1 cellular context compared by ENCODE assay signal in genomic region chr9:91422832-91423711, GRCh38.
A peak's percentile ranks its signal among the peaks of the same experiment; 100 is the strongest.
TF ChIP-seq lines count a peak whose summit lies in the region.

No MANE protein-coding gene starts in this region.

TF ChIP-seq in HEK293, 187 proteins besides CTCF, POLR2A, EP300 and RAD21 (continued from another document and continues in another):
- TF ChIP-seq TSHZ1 (tag by site-specific recombination; IDR thresholded peaks at IDR 0.05; ENCODE audit: borderline replicate concordance) (no peak), KLF9 (tag by site-specific recombination; IDR thresholded peaks at IDR 0.05; ENCODE audit: low read depth) (no peak), MEIS1 (CRISPR knock-in tag; IDR thresholded peaks at IDR 0.05; ENCODE audit: borderline replicate concordance) (no peak), ZNF341 (tag by site-specific recombination; IDR thresholded peaks at IDR 0.05; ENCODE audit: low read depth) (peak; percentile 97), ZXDB (tag by site-specific recombination; IDR thresholded peaks at IDR 0.05) (peak; percentile 15; the same call in 1 of the 2 replicates), ZNF645 (tag by site-specific recombination; IDR thresholded peaks at IDR 0.05) (no peak), ZNF585B (tag by site-specific recombination; IDR thresholded peaks at IDR 0.05) (no peak), ZNF658 (tag by site-specific recombination; IDR thresholded peaks at IDR 0.05) (no peak), ZIC2 (tag by site-specific recombination; IDR thresholded peaks at IDR 0.05) (no peak), KLF1 (tag by site-specific recombination; IDR thresholded peaks at IDR 0.05) (no peak), ZNF211 (tag by site-specific recombination; IDR thresholded peaks at IDR 0.05; ENCODE audit: low read depth) (no peak), ZFHX2 (tag by site-specific recombination; conservative IDR thresholded peaks at IDR 0.05) (peak; percentile 52; the same call in 1 of the 2 replicates), ZNF366 (tag by site-specific recombination; conservative IDR thresholded peaks at IDR 0.05) (0 out of 2 replicates have a peak, but pooled peaks have one; percentile 14), ZNF670 (tag by site-specific recombination; IDR thresholded peaks at IDR 0.05; ENCODE audit: low read depth) (no peak), ZNF843 (tag by site-specific recombination; IDR thresholded peaks at IDR 0.05) (no peak), ZNF37A (tag by site-specific recombination; IDR thresholded peaks at IDR 0.05) (no peak), ZNF184 (tag by site-specific recombination; IDR thresholded peaks at IDR 0.05) (no peak), ZNF514 (tag by site-specific recombination; IDR thresholded peaks at IDR 0.05) (no peak), HOXD13 (CRISPR knock-in tag; IDR thresholded peaks at IDR 0.05; ENCODE audit: borderline replicate concordance) (no peak), ZBTB11 (tag by site-specific recombination; conservative IDR thresholded peaks at IDR 0.05; ENCODE audit: low read depth) (no peak), ZNF530 (tag by site-specific recombination; IDR thresholded peaks at IDR 0.05; ENCODE audit: low read depth) (no peak), ZNF626 (tag by site-specific recombination; IDR thresholded peaks at IDR 0.05) (no peak), ZNF335 (tag by site-specific recombination; conservative IDR thresholded peaks at IDR 0.05) (peak; percentile 47), ZNF423 (tag by site-specific recombination; IDR thresholded peaks at IDR 0.05) (peak; percentile 39; the same call in 1 of the 2 replicates), ZNF280D (tag by site-specific recombination; IDR thresholded peaks at IDR 0.05) (no peak), ZBTB26 (tag by site-specific recombination; optimal IDR thresholded peaks at IDR 0.05) (peak; percentile 48), ZNF600 (tag by site-specific recombination; IDR thresholded peaks at IDR 0.05) (peak; percentile 31; the same call in 1 of the 2 replicates), ZNF654 (tag by site-specific recombination; IDR thresholded peaks at IDR 0.05; ENCODE audit: low read depth) (no peak), ZNF596 (tag by site-specific recombination; IDR thresholded peaks at IDR 0.05) (no peak), ZBTB21 (tag by site-specific recombination; IDR thresholded peaks at IDR 0.05) (0 out of 2 replicates have a peak, but pooled peaks have one; percentile 28), ZBTB8A (tag by site-specific recombination; IDR thresholded peaks at IDR 0.05) (peak; percentile 46), ZNF692 (tag by site-specific recombination; IDR thresholded peaks at IDR 0.05) (no peak), ZNF624 (tag by site-specific recombination; IDR thresholded peaks at IDR 0.05) (no peak), BCL6B (tag by site-specific recombination; IDR thresholded peaks at IDR 0.05) (no peak), ZNF223 (tag by site-specific recombination; IDR thresholded peaks at IDR 0.05) (no peak), ZNF548 (tag by site-specific recombination; IDR thresholded peaks at IDR 0.05) (no peak), ZFP37 (tag by site-specific recombination; IDR thresholded peaks at IDR 0.05) (no peak), ZBTB17 (tag by site-specific recombination; IDR thresholded peaks at IDR 0.05) (peak; percentile 68), ZNF704 (tag by site-specific recombination; IDR thresholded peaks at IDR 0.05) (no peak), ZNF175 (tag by site-specific recombination; IDR thresholded peaks at IDR 0.05) (no peak), REST (tag by site-specific recombination; IDR thresholded peaks at IDR 0.05) (0 out of 2 replicates have a peak, but pooled peaks have one; percentile 17), ZNF266 (tag by site-specific recombination; IDR thresholded peaks at IDR 0.05; ENCODE audit: low read depth) (no peak), TRIM28 (IDR thresholded peaks at IDR 0.05; ENCODE audit: borderline replicate concordance, low read length) (no peak)
